In the genomic region with DNA sequence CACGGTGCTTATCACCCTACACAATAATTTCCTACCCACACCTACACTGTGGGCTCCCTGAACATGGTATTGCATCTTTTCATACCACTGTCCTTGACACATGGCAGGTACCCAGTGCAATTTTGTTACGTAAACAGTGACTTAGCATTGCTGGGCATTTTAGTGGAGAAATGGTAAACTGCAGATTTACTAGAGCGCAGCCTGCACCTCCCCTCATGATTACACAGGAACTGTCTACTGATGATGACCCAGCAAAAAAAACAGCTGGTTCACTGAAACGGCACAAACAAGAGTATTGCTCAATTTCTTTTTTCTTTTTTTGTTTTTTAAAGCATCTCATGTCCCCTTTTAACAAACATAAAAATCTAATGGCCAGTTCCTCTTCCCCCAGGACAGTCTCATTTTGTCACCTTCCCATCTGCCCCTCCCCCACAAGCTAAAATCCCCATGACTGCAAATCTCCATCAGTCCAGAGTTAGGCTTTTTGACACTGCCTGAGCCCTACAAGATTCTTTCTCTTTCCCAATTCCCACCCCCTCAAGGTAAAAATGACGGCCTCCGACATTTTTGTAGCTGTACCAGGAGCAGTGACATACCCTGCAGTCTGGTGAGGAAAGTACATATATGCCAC, we compare ENCODE assay signal across 9 cellular contexts. TPM values are rescaled to one million over a fixed set of nuclear protein-coding genes. Genes with fewer than 3 reads are reported as not detected.
A peak's percentile ranks its signal among the peaks of the same experiment; 100 is the strongest.
DNase-seq lines count a peak whose midpoint lies in the region; ATAC-seq and TF ChIP-seq lines count a peak whose summit lies in the region.
"Had no signal": no experiment of that assay in that cellular context is flagged by ENCODE, and none has a peak within 500 bp of the region (broad histone marks: within the 10 kb centered on the region; RNA-seq: fewer than 3 reads in every experiment).

No MANE protein-coding gene starts in this region.

- H3K4me3 Mint-ChIP-seq in stimulated activated effector memory CD8-positive, alpha-beta T cell treated with anti-CD3 and anti-CD28 coated beads, Interleukin-12 subunit alpha, Interleukin-12 subunit beta, amount 100 ng/mL, for 72 hours, result peak overlapping the region; percentile 97

- peaks cover 27% of the 10 kb centered on the region for H3K79me2 ChIP-seq in SK-N-SH (ENCODE audit: insufficient read depth)

- no peaks in the 10 kb centered on the region for H3K27me3 ChIP-seq in SK-N-SH (ENCODE audit: insufficient read depth)

- H3K4me1 ChIP-seq in SK-N-SH (ENCODE audit: control insufficient read depth in 1 of 2, insufficient read depth in 2 of 2, low read depth in 1 of 2, low read length in 1 of 2), result peaks cover 10 to 12% of the 10 kb centered on the region in 2 experiments

- TF ChIP-seq CTCF in SK-N-SH (IDR thresholded peaks at IDR 0.05), result no peak
- TF ChIP-seq CTCF in fibroblast of the aortic adventitia (IDR thresholded peaks at IDR 0.05; ENCODE audit: insufficient read depth, low read length), result no peak

- 89% methylated on average over 6 of the region's 6 CpGs for WGBS in SK-N-SH (ENCODE audit: low lambda C conversion rate)

- peaks cover 61% of the 10 kb centered on the region for H3K36me3 Mint-ChIP-seq in stimulated activated effector memory CD8-positive, alpha-beta T cell treated with anti-CD3 and anti-CD28 coated beads, Interleukin-12 subunit alpha, Interleukin-12 subunit beta, amount 100 ng/mL, for 72 hours

- H4K20me1 ChIP-seq in SK-N-SH (ENCODE audit: insufficient read depth), result peaks cover 18% of the 10 kb centered on the region

- H3K9me2 ChIP-seq in SK-N-SH, result no peaks in the 10 kb centered on the region

- POLR2A ChIA-PET in SK-N-SH (lab: Yijun Ruan, JAX), result no interaction called here

- no peaks in the 10 kb centered on the region for H3K9me3 ChIP-seq in SK-N-SH

- TF ChIP-seq EP300 in SK-N-SH (IDR thresholded peaks at IDR 0.05; ENCODE audit: borderline replicate concordance in 1 of 2, low read depth in 1 of 2, low read length in 1 of 2), result no peak

- peaks cover 43% of the 10 kb centered on the region for H3K4me1 Mint-ChIP-seq in stimulated activated effector memory CD8-positive, alpha-beta T cell treated with anti-CD3 and anti-CD28 coated beads, Interleukin-12 subunit alpha, Interleukin-12 subunit beta, amount 100 ng/mL, for 72 hours

- peak overlapping the region; percentile 98 for H3K27ac Mint-ChIP-seq in stimulated activated effector memory CD8-positive, alpha-beta T cell treated with anti-CD3 and anti-CD28 coated beads, Interleukin-12 subunit alpha, Interleukin-12 subunit beta, amount 100 ng/mL, for 72 hours

- TF ChIP-seq RAD21 in SK-N-SH (IDR thresholded peaks at IDR 0.05; ENCODE audit: low read length), result no peak

- no peak overlapping the region for H3K9ac ChIP-seq in SK-N-SH

- intact Hi-C loops in head of caudate nucleus (cut with DNase I), result loop anchor here (5.0 to 10.0 kb wide), 2 partner anchors 70 to 368 kb away; a partner anchor contains a TSS

- peaks cover 26 to 43% of the 10 kb centered on the region in 2 experiments for H3K36me3 ChIP-seq in SK-N-SH (replicated peaks in 1 of 2; ENCODE audit: control insufficient read depth in 1 of 2, insufficient read depth in 2 of 2, low read length in 1 of 2)

- H3K4me3 ChIP-seq in SK-N-SH (ENCODE audit: low read depth in 2 of 2, low read length in 1 of 2), result no peak overlapping the region
- no peak overlapping the region for H3K4me3 ChIP-seq in fibroblast of the aortic adventitia (ENCODE audit: low read depth, low read length)

- ATAC-seq in SK-N-SH treated with all-trans-retinoic acid at 6 μM for 48 hours (no peak), GM18867 (IDR thresholded peaks at IDR 0.05; ENCODE audit: unreplicated experiment) (no peak)
- ATAC-seq in stimulated activated effector memory CD8-positive, alpha-beta T cell treated with anti-CD3 and anti-CD28 coated beads, Interleukin-12 subunit alpha, Interleukin-12 subunit beta, amount 100 ng/mL, for 72 hours, result no peak
- ATAC-seq: activated CD4-positive, CD25-positive, alpha-beta regulatory T cell treated with anti-CD3 and anti-CD28 coated beads, Interleukin-2, amount 50 U/mL, for 24 hours had no signal

- DNase-seq in SK-N-SH, result no peak
- peak; percentile 58 for DNase-seq in SIG-M5 (lab: John Stamatoyannopoulos, UW)
- peak; percentile 45 for DNase-seq in fibroblast of the aortic adventitia (ENCODE audit: low read depth)
- no peak for DNase-seq in stimulated activated effector memory CD8-positive, alpha-beta T cell treated with anti-CD3 and anti-CD28 coated beads, Interleukin-12 subunit alpha, Interleukin-12 subunit beta, amount 100 ng/mL, for 72 hours (ENCODE audit: low spot score in 2 of 2)
- no peak for DNase-seq in head of caudate nucleus
- DNase-seq in midbrain (lab: John Stamatoyannopoulos, UW), result no peak

- H3K9me3 Mint-ChIP-seq in stimulated activated effector memory CD8-positive, alpha-beta T cell treated with anti-CD3 and anti-CD28 coated beads, Interleukin-12 subunit alpha, Interleukin-12 subunit beta, amount 100 ng/mL, for 72 hours, result no peaks in the 10 kb centered on the region

- CTCF ChIA-PET in SK-N-SH (lab: Yijun Ruan, JAX), result interaction anchor here (0.6 to 2.7 kb wide), 12 partner anchors 8 to 354 kb away, joined by 3 to 16 read pairs (median 4); a partner anchor contains a TSS

- H3K4me2 ChIP-seq in SK-N-SH, result peak overlapping the region; percentile 91

- no peak overlapping the region for H2AFZ ChIP-seq in SK-N-SH (ENCODE audit: low read depth)

- no peak overlapping the region for H3K27ac ChIP-seq in SK-N-SH (ENCODE audit: low read depth in 2 of 2, low read length in 1 of 2)

- peaks cover 5% of the 10 kb centered on the region for H3F3A ChIP-seq in SK-N-SH (replicated peaks; ENCODE audit: insufficient read depth)

TF ChIP-seq in SK-N-SH, 30 proteins besides CTCF, POLR2A, EP300 and RAD21 (continues in another document):
- TF ChIP-seq RXRA (IDR thresholded peaks at IDR 0.05; ENCODE audit: borderline replicate concordance, low read depth) (no peak), RCOR1 (IDR thresholded peaks at IDR 0.05; ENCODE audit: low read length) (no peak), MEF2A (IDR thresholded peaks at IDR 0.05; ENCODE audit: borderline replicate concordance, low read depth) (no peak)
- TF ChIP-seq, protein P1, sequence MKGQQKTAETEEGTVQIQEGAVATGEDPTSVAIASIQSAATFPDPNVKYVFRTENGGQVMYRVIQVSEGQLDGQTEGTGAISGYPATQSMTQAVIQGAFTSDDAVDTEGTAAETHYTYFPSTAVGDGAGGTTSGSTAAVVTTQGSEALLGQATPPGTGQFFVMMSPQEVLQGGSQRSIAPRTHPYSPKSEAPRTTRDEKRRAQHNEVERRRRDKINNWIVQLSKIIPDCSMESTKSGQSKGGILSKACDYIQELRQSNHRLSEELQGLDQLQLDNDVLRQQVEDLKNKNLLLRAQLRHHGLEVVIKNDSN (IDR thresholded peaks at IDR 0.05; ENCODE audit: borderline replicate concordance, low read depth), result no peak
- TF ChIP-seq, protein P2, sequence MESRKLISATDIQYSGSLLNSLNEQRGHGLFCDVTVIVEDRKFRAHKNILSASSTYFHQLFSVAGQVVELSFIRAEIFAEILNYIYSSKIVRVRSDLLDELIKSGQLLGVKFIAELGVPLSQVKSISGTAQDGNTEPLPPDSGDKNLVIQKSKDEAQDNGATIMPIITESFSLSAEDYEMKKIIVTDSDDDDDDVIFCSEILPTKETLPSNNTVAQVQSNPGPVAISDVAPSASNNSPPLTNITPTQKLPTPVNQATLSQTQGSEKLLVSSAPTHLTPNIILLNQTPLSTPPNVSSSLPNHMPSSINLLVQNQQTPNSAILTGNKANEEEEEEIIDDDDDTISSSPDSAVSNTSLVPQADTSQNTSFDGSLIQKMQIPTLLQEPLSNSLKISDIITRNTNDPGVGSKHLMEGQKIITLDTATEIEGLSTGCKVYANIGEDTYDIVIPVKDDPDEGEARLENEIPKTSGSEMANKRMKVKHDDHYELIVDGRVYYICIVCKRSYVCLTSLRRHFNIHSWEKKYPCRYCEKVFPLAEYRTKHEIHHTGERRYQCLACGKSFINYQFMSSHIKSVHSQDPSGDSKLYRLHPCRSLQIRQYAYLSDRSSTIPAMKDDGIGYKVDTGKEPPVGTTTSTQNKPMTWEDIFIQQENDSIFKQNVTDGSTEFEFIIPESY (IDR thresholded peaks at IDR 0.05; ENCODE audit: borderline replicate concordance, low read depth), result no peak

TF ChIP-seq in SK-N-SH treated with all-trans-retinoic acid at 6 μM for 48 hours, 23 proteins besides CTCF, POLR2A, EP300 and RAD21 (continues in another document):
- TF ChIP-seq ZFP3 (CRISPR knock-in tag; IDR thresholded peaks at IDR 0.05), result no peak
- TF ChIP-seq CSDC2 (CRISPR knock-in tag; IDR thresholded peaks at IDR 0.05), result no peak
- no peak for TF ChIP-seq ZNF565 (CRISPR knock-in tag; conservative IDR thresholded peaks at IDR 0.05; ENCODE audit: low read depth)
- no peak for TF ChIP-seq OSR1 (CRISPR knock-in tag; IDR thresholded peaks at IDR 0.05)
- TF ChIP-seq, protein P3, sequence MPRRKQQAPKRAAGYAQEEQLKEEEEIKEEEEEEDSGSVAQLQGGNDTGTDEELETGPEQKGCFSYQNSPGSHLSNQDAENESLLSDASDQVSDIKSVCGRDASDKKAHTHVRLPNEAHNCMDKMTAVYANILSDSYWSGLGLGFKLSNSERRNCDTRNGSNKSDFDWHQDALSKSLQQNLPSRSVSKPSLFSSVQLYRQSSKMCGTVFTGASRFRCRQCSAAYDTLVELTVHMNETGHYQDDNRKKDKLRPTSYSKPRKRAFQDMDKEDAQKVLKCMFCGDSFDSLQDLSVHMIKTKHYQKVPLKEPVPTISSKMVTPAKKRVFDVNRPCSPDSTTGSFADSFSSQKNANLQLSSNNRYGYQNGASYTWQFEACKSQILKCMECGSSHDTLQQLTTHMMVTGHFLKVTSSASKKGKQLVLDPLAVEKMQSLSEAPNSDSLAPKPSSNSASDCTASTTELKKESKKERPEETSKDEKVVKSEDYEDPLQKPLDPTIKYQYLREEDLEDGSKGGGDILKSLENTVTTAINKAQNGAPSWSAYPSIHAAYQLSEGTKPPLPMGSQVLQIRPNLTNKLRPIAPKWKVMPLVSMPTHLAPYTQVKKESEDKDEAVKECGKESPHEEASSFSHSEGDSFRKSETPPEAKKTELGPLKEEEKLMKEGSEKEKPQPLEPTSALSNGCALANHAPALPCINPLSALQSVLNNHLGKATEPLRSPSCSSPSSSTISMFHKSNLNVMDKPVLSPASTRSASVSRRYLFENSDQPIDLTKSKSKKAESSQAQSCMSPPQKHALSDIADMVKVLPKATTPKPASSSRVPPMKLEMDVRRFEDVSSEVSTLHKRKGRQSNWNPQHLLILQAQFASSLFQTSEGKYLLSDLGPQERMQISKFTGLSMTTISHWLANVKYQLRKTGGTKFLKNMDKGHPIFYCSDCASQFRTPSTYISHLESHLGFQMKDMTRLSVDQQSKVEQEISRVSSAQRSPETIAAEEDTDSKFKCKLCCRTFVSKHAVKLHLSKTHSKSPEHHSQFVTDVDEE (CRISPR knock-in tag; IDR thresholded peaks at IDR 0.05), result no peak

RNA-seq across cellular contexts. Expression of a gene that starts 2.8 kb away (rescaled TPM):
- polyA plus RNA-seq in SK-N-SH (2012; rRNA removed), result 8.4 and 11.1 TPM in 2 replicates
- 5.5 and 7.5 TPM in 2 replicates for polyA plus RNA-seq in SK-N-SH (2012; cell fraction: cytosol; rRNA removed)
- polyA plus RNA-seq in SK-N-SH (2012; cell fraction: nucleus; rRNA removed), result 25.3 and 28.2 TPM in 2 replicates
- 13.2 and 16.0 TPM in 2 replicates for total RNA-seq in fibroblast of the aortic adventitia (ENCODE audit: low replicate concordance)

RNA-seq across cellular contexts. Expression of a gene that starts 34.0 kb away (rescaled TPM):
- polyA plus RNA-seq in SK-N-SH (2012; rRNA removed), result 5.6 and 6.2 TPM in 2 replicates
- polyA plus RNA-seq in SK-N-SH (2012; cell fraction: cytosol; rRNA removed), result 4.2 and 5.1 TPM in 2 replicates
- polyA plus RNA-seq in SK-N-SH (2012; cell fraction: nucleus; rRNA removed), result 5.2 and 7.3 TPM in 2 replicates
- 7.0 and 7.2 TPM in 2 replicates for total RNA-seq in fibroblast of the aortic adventitia (ENCODE audit: low replicate concordance)

Comparison
In these comparisons a context has a peak if more than half of its experiments do, and no peak if none do; other contexts are left out.
1. DNase-seq: peak in SIG-M5 (single experiment) and fibroblast of the aortic adventitia (single experiment); none in SK-N-SH (single experiment), stimulated activated effector memory CD8-positive, alpha-beta T cell treated with anti-CD3 and anti-CD28 coated beads, Interleukin-12 subunit alpha, Interleukin-12 subunit beta, amount 100 ng/mL, for 72 hours (0 of 2), head of caudate nucleus (0 of 42) and midbrain (single experiment).